Comparison of ENCODE assay signal across 8 cellular contexts in the genomic region with DNA sequence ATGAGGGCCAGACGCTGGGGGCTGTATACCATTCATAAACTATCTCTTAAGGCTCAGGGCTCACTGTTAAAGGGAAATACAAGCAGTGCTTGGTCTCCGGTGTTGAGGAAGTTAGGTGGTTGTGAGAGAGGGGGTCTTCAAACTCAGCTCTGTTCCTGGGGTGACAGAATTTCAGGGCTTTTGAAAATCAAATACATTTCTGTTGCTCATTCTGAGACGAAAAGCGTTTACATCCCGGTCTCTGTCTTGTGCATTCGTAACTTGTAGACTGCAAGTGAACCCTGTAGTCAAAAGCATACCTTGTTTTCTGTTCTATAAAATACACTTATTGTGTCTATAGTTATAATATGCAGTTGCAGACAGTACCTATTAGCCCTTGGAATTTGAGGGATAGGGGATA. TPM values are rescaled to one million over a fixed set of nuclear protein-coding genes. Genes with fewer than 3 reads are reported as not detected.
DNase-seq lines count a peak whose midpoint lies in the region; ATAC-seq and TF ChIP-seq lines count a peak whose summit lies in the region.

No MANE protein-coding gene starts in this region.

- CTCF ChIA-PET in Panc1 (lab: Charles Lee), result no interaction called here

- no peaks in the 10 kb centered on the region for H3K9me3 Mint-ChIP-seq in activated CD4-positive, alpha-beta T cell treated with anti-CD3 and anti-CD28 coated beads, Interleukin-2, amount 10 ng/mL, durations not matched to agents 24 days and 14 days
- H3K9me3 Mint-ChIP-seq in stimulated activated effector memory CD8-positive, alpha-beta T cell treated with anti-CD3 and anti-CD28 coated beads, Interleukin-12 subunit alpha, Interleukin-12 subunit beta, amount 100 ng/mL, for 72 hours, result no peaks in the 10 kb centered on the region

- peaks cover 67% of the 10 kb centered on the region for H3K4me1 Mint-ChIP-seq in activated CD4-positive, alpha-beta T cell treated with anti-CD3 and anti-CD28 coated beads, Interleukin-2, amount 10 ng/mL, durations not matched to agents 24 days and 14 days
- peaks cover 67% of the 10 kb centered on the region for H3K4me1 Mint-ChIP-seq in stimulated activated effector memory CD8-positive, alpha-beta T cell treated with anti-CD3 and anti-CD28 coated beads, Interleukin-12 subunit alpha, Interleukin-12 subunit beta, amount 100 ng/mL, for 72 hours

- TF ChIP-seq CTCF in Panc1 (IDR thresholded peaks at IDR 0.05) (no peak), epithelial cell of esophagus (IDR thresholded peaks at IDR 0.05; ENCODE audit: insufficient read depth, low read depth, low read length, missing control alignments) (no peak), brain microvascular endothelial cell (IDR thresholded peaks at IDR 0.05; ENCODE audit: low read depth, low read length, missing control alignments) (no peak)

- peak overlapping the region; percentile 77 for H3K27ac Mint-ChIP-seq in activated CD4-positive, alpha-beta T cell treated with anti-CD3 and anti-CD28 coated beads, Interleukin-2, amount 10 ng/mL, durations not matched to agents 24 days and 14 days
- peak overlapping the region; percentile 17 for H3K27ac Mint-ChIP-seq in stimulated activated effector memory CD8-positive, alpha-beta T cell treated with anti-CD3 and anti-CD28 coated beads, Interleukin-12 subunit alpha, Interleukin-12 subunit beta, amount 100 ng/mL, for 72 hours

- peaks cover 18% of the 10 kb centered on the region for H3K4me1 ChIP-seq in Panc1 (ENCODE audit: control insufficient read depth, insufficient read depth, low read length)

- H3K36me3 ChIP-seq in Panc1 (ENCODE audit: control insufficient read depth, insufficient read depth, low read length) (no peaks in the 10 kb centered on the region), brain microvascular endothelial cell (replicated peaks) (no peaks in the 10 kb centered on the region)

- H3K27ac ChIP-seq in Panc1 (ENCODE audit: low read length) (peak overlapping the region; percentile 29; the same call in 1 of the 2 replicates), brain microvascular endothelial cell (no peak overlapping the region)

- H3K27me3 Mint-ChIP-seq in activated CD4-positive, alpha-beta T cell treated with anti-CD3 and anti-CD28 coated beads, Interleukin-2, amount 10 ng/mL, durations not matched to agents 24 days and 14 days, result no peaks in the 10 kb centered on the region

- H3K4me3 ChIP-seq in Panc1 (ENCODE audit: low read depth in 2 of 2, low read length in 2 of 2), result peak overlapping the region; percentile 53 to 66; a peak in 3 of 4 replicates
- H3K4me3 ChIP-seq in epithelial cell of esophagus (ENCODE audit: low read length), result peak overlapping the region; percentile 53
- H3K4me3 ChIP-seq in brain microvascular endothelial cell (ENCODE audit: low read depth, low read length), result no peak overlapping the region

- no peak for ATAC-seq in Panc1
- no peak for ATAC-seq in stimulated activated effector memory CD8-positive, alpha-beta T cell treated with anti-CD3 and anti-CD28 coated beads, Interleukin-12 subunit alpha, Interleukin-12 subunit beta, amount 100 ng/mL, for 72 hours
- ATAC-seq in GM19397 (IDR thresholded peaks at IDR 0.05; ENCODE audit: unreplicated experiment), result no peak
- no peak for ATAC-seq in GM21423 (IDR thresholded peaks at IDR 0.05; ENCODE audit: unreplicated experiment)

- no peak for DNase-seq in activated CD4-positive, alpha-beta T cell treated with anti-CD3 and anti-CD28 coated beads, Interleukin-2, amount 10 ng/mL, durations not matched to agents 24 days and 14 days
- no peak for DNase-seq in activated CD4-positive, alpha-beta T cell treated with anti-CD3 and anti-CD28 coated beads for 1 hour
- DNase-seq in Panc1 (ENCODE audit: low read depth, low spot score) (no peak), epithelial cell of esophagus (ENCODE audit: low read depth) (no peak), brain microvascular endothelial cell (no peak)
- no peak for DNase-seq in stimulated activated effector memory CD8-positive, alpha-beta T cell treated with anti-CD3 and anti-CD28 coated beads, Interleukin-12 subunit alpha, Interleukin-12 subunit beta, amount 100 ng/mL, for 72 hours (ENCODE audit: low spot score in 2 of 2)

- no peaks in the 10 kb centered on the region for H3K27me3 ChIP-seq in Panc1 (ENCODE audit: control insufficient read depth, insufficient read depth, low read length)
- peaks cover 3% of the 10 kb centered on the region for H3K27me3 ChIP-seq in brain microvascular endothelial cell (replicated peaks)

- POLR2A ChIA-PET in Panc1 (lab: Charles Lee), result no interaction called here

- no TSS peak for BruUV-seq in Panc1 (replicated peaks; lab: Mats Ljungman, UMichigan)

- in situ Hi-C loops in Panc1 (cut with HindIII; ENCODE audit: low pct_unique_long_range_greater_than_20kb, low sequenced_read_pairs) (no loop called here), brain microvascular endothelial cell (cut with HindIII; ENCODE audit: low pct_ligation_motif_present, low sequenced_read_pairs) (no loop called here)

- no peaks in the 10 kb centered on the region for H3K9me3 ChIP-seq in Panc1 (ENCODE audit: control insufficient read depth, insufficient read depth, low read depth, low read length)

- peak overlapping the region; percentile 87 for H3K4me3 Mint-ChIP-seq in activated CD4-positive, alpha-beta T cell treated with anti-CD3 and anti-CD28 coated beads, Interleukin-2, amount 10 ng/mL, durations not matched to agents 24 days and 14 days
- peak overlapping the region; percentile 75 for H3K4me3 Mint-ChIP-seq in stimulated activated effector memory CD8-positive, alpha-beta T cell treated with anti-CD3 and anti-CD28 coated beads, Interleukin-12 subunit alpha, Interleukin-12 subunit beta, amount 100 ng/mL, for 72 hours

- peaks cover 8% of the 10 kb centered on the region for H3K36me3 Mint-ChIP-seq in activated CD4-positive, alpha-beta T cell treated with anti-CD3 and anti-CD28 coated beads, Interleukin-2, amount 10 ng/mL, durations not matched to agents 24 days and 14 days (ENCODE audit: low read depth)
- peaks cover 7% of the 10 kb centered on the region for H3K36me3 Mint-ChIP-seq in stimulated activated effector memory CD8-positive, alpha-beta T cell treated with anti-CD3 and anti-CD28 coated beads, Interleukin-12 subunit alpha, Interleukin-12 subunit beta, amount 100 ng/mL, for 72 hours

- intact Hi-C loops in activated CD4-positive, alpha-beta T cell treated with anti-CD3 and anti-CD28 coated beads, Interleukin-2, amount 10 ng/mL, durations not matched to agents 24 days and 14 days (cut with micrococcal nuclease), result loop anchor here (2.0 to 5.0 kb wide), 3 partner anchors 88 to 386 kb away; no protein-coding TSS in a partner anchor
- intact Hi-C loops in Panc1 (cut with micrococcal nuclease; ENCODE audit: unreplicated experiment), result no loop called here

RNA-seq across cellular contexts. Expression of gene SLCO3A1, which starts 1.7 kb away (rescaled TPM):
- 13.4 and 16.3 TPM in 2 replicates for total RNA-seq in activated CD4-positive, alpha-beta T cell treated with anti-CD3 and anti-CD28 coated beads, Interleukin-2, amount 10 ng/mL, durations not matched to agents 24 days and 14 days
- total RNA-seq in Panc1 (2021; ENCODE audit: unreplicated experiment), result 20.6 TPM
- polyA plus RNA-seq in Panc1 (2012; ENCODE audit: insufficient read length), result 15.6 TPM
